16 cellular contexts compared by ENCODE assay signal in the genomic region with DNA sequence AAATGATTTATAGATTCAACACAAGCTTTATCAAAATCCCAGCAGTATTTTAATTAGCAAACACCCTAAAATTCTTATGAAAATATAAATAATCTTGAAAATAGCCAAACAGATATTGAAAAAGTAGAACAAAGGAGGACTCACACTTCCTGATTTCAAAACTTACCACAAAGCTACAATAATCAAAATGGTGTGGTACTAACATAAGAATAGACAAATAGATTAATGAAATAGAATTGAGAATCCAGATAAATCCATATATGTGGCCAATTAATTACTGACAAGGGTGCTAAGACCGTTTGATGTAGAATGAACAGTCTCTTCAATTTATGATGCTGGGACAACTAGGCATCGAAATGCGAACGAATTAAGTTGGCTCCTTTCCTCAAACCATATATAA. TPM values are rescaled to one million over a fixed set of nuclear protein-coding genes. Genes with fewer than 3 reads are reported as not detected.
DNase-seq lines count a peak whose midpoint lies in the region; ATAC-seq, FAIRE-seq and TF ChIP-seq lines count a peak whose summit lies in the region.
"Had no signal": no experiment of that assay in that cellular context is flagged by ENCODE, and none has a peak within 500 bp of the region (broad histone marks: within the 10 kb centered on the region; RNA-seq: fewer than 3 reads in every experiment).

No MANE protein-coding gene starts in this region.

- H3K4me3 ChIP-seq in GM23248 (no peak overlapping the region), SK-N-MC (no peak overlapping the region), brain microvascular endothelial cell (ENCODE audit: low read depth, low read length) (no peak overlapping the region)
- H3K4me3 ChIP-seq: BLaER1 had no signal

- H3K4me1 ChIP-seq in GM23248 (ENCODE audit: insufficient read depth): peaks cover 19% of the 10 kb centered on the region
- H3K4me1 ChIP-seq: BLaER1 had no signal

- H3F3A ChIP-seq in GM23248 (ENCODE audit: insufficient read depth): peaks cover 20% of the 10 kb centered on the region

- peaks cover 2% of the 10 kb centered on the region for H3K27me3 Mint-ChIP-seq in stimulated activated naive CD8-positive, alpha-beta T cell treated with anti-CD3 and anti-CD28 coated beads, Interleukin-15, amount 100 ng/mL, for 72 hours

- H3K9ac ChIP-seq in GM23248 (no peak overlapping the region), SK-N-MC (ENCODE audit: insufficient read length) (no peak overlapping the region)
- H3K9ac ChIP-seq: BLaER1 had no signal

- H3K27me3 ChIP-seq in GM23248 (replicated peaks; ENCODE audit: insufficient read depth): no peaks in the 10 kb centered on the region
- no peaks in the 10 kb centered on the region for H3K27me3 ChIP-seq in brain microvascular endothelial cell (replicated peaks)
- H3K27me3 ChIP-seq: BLaER1 had no signal

- H3K9me3 ChIP-seq in GM23248 (ENCODE audit: low read depth) (no peaks in the 10 kb centered on the region), SK-N-MC (ENCODE audit: low read depth, low read length) (peaks cover 4% of the 10 kb centered on the region; the same call in 1 of the 2 replicates)

- WGBS in GM23248 (ENCODE audit: low coverage in 1 of 2, low lambda C conversion rate in 2 of 2, missing lambda C conversion rate in 2 of 2), 2 experiments: 97 to 99% methylated on average over 4 of the region's 4 CpGs

- H4K20me1 ChIP-seq in GM23248 (ENCODE audit: insufficient read depth): no peaks in the 10 kb centered on the region
- H4K20me1 ChIP-seq: BLaER1 had no signal

- H3K4me3 Mint-ChIP-seq in stimulated activated naive CD8-positive, alpha-beta T cell treated with anti-CD3 and anti-CD28 coated beads, Interleukin-15, amount 100 ng/mL, for 72 hours: no peak overlapping the region
- H3K4me3 Mint-ChIP-seq: CD14-positive monocyte; CD4-positive, alpha-beta memory T cell; H9 had no signal

- peaks cover 16 to 24% of the 10 kb centered on the region in 2 donors for H3K9me3 Mint-ChIP-seq in stimulated activated naive CD8-positive, alpha-beta T cell treated with anti-CD3 and anti-CD28 coated beads, Interleukin-15, amount 100 ng/mL, for 72 hours

- no peaks in the 10 kb centered on the region for H3K4me1 Mint-ChIP-seq in stimulated activated naive CD8-positive, alpha-beta T cell treated with anti-CD3 and anti-CD28 coated beads, Interleukin-15, amount 100 ng/mL, for 72 hours
- H3K4me1 Mint-ChIP-seq: CD14-positive monocyte; CD4-positive, alpha-beta memory T cell; H9 had no signal

- no peak for TF ChIP-seq CTCF in brain microvascular endothelial cell (IDR thresholded peaks at IDR 0.05; ENCODE audit: low read depth, low read length, missing control alignments)

- H3K79me2 ChIP-seq in GM23248 (ENCODE audit: insufficient read depth): no peaks in the 10 kb centered on the region

- H3K36me3 ChIP-seq in GM23248 (ENCODE audit: low read depth) (no peaks in the 10 kb centered on the region), SK-N-MC (ENCODE audit: insufficient read depth, low read length) (no peaks in the 10 kb centered on the region), brain microvascular endothelial cell (replicated peaks) (no peaks in the 10 kb centered on the region)
- H3K36me3 ChIP-seq: BLaER1 had no signal

- H3K4me2 ChIP-seq in GM23248 (ENCODE audit: unreplicated experiment): no peak overlapping the region
- H3K4me2 ChIP-seq: BLaER1 had no signal

- no peak overlapping the region for H3K27ac Mint-ChIP-seq in stimulated activated naive CD8-positive, alpha-beta T cell treated with anti-CD3 and anti-CD28 coated beads, Interleukin-15, amount 100 ng/mL, for 72 hours
- H3K27ac Mint-ChIP-seq: CD14-positive monocyte; CD4-positive, alpha-beta memory T cell; H9 had no signal

- no peak for ATAC-seq in stimulated activated naive CD8-positive, alpha-beta T cell treated with anti-CD3 and anti-CD28 coated beads, Interleukin-15, amount 100 ng/mL, for 72 hours
- no peak for ATAC-seq in GM18502 (IDR thresholded peaks at IDR 0.05; ENCODE audit: poor library complexity, unreplicated experiment)

- in situ Hi-C loops in GM23248 (cut with MboI): no loop called here
- in situ Hi-C loops in brain microvascular endothelial cell (cut with HindIII; ENCODE audit: low pct_ligation_motif_present, low sequenced_read_pairs): no loop called here

- H2AFZ ChIP-seq in GM23248: no peak overlapping the region

- no peak for DNase-seq in GM23248
- DNase-seq in SK-N-MC (ENCODE audit: low read depth, low spot score): no peak
- no peak for DNase-seq in brain microvascular endothelial cell
- no peak for DNase-seq in stimulated activated naive CD8-positive, alpha-beta T cell treated with anti-CD3 and anti-CD28 coated beads, Interleukin-15, amount 100 ng/mL, for 72 hours
- DNase-seq in frontal cortex (ENCODE audit: low spot score in 2 of 2): no peak
- DNase-seq in NK-92 treated with Interleukin-12 subunit alpha and Interleukin-12 subunit beta, amount 100 ng/mL, for 24 hours (lab: John Stamatoyannopoulos, UW): no peak
- DNase-seq: CD4-positive, alpha-beta memory T cell; DMS153; DMS79; GDM1; H9 had no signal

- H3K27ac ChIP-seq in GM23248: peak overlapping the region; percentile 93
- peak overlapping the region; percentile 89; the same call in 1 of the 2 replicates for H3K27ac ChIP-seq in SK-N-MC
- peak overlapping the region; percentile 92 for H3K27ac ChIP-seq in brain microvascular endothelial cell
- H3K27ac ChIP-seq: BLaER1 had no signal

- no peaks in the 10 kb centered on the region for H3K9me2 ChIP-seq in GM23248 (ENCODE audit: insufficient read depth)

- FAIRE-seq in frontal cortex (lab: Jason Lieb, UNC): no peak
- FAIRE-seq: GM12892, H1 had no signal

RNA-seq across cellular contexts. Expression of a gene that starts 49.6 kb away (rescaled TPM):
- total RNA-seq in GM23248 (2014; rRNA removed; shearing (Covaris generic)): 144 and 159 TPM in 2 replicates
- 52.3 and 52.4 TPM in 2 replicates for polyA plus RNA-seq in GM23248 (2016; fragmentation: Nextera tagmentation; extraction: Ambion mirVana)
- total RNA-seq in frontal cortex: 12.2 TPM
- polyA plus RNA-seq: CD14-positive monocyte had no signal

Comparison
In these comparisons a context has a peak if more than half of its experiments do, and no peak if none do; other contexts are left out.
1. RNA of a gene that starts 49.6 kb away (total RNA-seq): 144 to 159 TPM in GM23248; 12.2 TPM in frontal cortex (single experiment); every median in the first group is over 10 times any median in the second.
2. Peak in every context shown above with its lines, with median percentiles within 50 percentile points of each other: H3K27ac ChIP-seq.